ENCODE assay signal across 25 cellular contexts in the genomic region with DNA sequence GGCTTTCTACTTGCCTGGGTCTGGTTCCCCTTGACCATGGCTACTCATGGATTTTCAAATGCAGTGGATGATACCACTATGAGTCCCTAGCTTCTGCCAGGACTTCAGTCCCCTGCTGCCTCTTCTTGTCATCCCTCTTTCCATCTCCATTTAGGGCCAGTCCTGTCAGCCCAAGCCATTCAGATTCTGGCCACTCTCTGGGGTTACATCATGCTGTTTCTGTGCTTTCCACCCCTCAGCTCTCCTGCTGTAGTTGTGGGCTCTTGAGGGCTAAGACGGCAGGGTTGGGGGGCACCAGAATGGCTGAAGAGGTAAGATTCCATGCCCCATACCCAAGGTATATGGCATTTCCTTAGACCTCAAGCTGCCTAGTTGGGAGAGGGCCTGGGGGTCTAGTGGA. TPM values are rescaled to one million over a fixed set of nuclear protein-coding genes. Genes with fewer than 3 reads are reported as not detected.
"Had no signal": no experiment of that assay in that cellular context is flagged by ENCODE, and none has a peak within 500 bp of the region (broad histone marks: within the 10 kb centered on the region; RNA-seq: fewer than 3 reads in every experiment).

No MANE protein-coding gene starts in this region.

- H3K36me3 ChIP-seq: SJSA1 had no signal

- DNase-seq: KBM-7, MV-4-11, NCI-H1048, NCI-H1105, NCI-H1417, NCI-H1436 treated with DMSO at 0.1 percent for 48 hours, NCI-H1694 treated with DMSO at 0.1 percent for 48 hours, NCI-H1930, NCI-H2081, NCI-H2107, NCI-H2171, NCI-H226, NCI-H446, NCI-H510A, NCI-H524 treated with DMSO at 0.1 percent for 48 hours, NCI-H69, NCI-H774, Right ventricle myocardium superior, RPMI8226, SIG-M5 had no signal

- H3K27me3 ChIP-seq: SJSA1 had no signal

- H3K27ac ChIP-seq: HL-60, SJSA1, SK-N-MC had no signal

- H3K4me3 ChIP-seq: SJSA1, SK-N-MC had no signal

RNA-seq across cellular contexts. Expression of a gene that starts 13.2 kb away (rescaled TPM):
- total RNA-seq: LHCN-M2, MCF 10A, SJSA1 had no signal
